ENCODE assay signal across 1 cellular context in genomic region chr7:23100697-23101096, GRCh38.
TF ChIP-seq lines count a peak whose summit lies in the region.

No MANE protein-coding gene starts in this region.

TF ChIP-seq in GM23338, 12 proteins besides CTCF, POLR2A, EP300 and RAD21:
- TF ChIP-seq ZNF462 (CRISPR knock-in tag; IDR thresholded peaks at IDR 0.05), result no peak
- TF ChIP-seq JUNB (IDR thresholded peaks at IDR 0.05; ENCODE audit: unreplicated experiment), result no peak
- TF ChIP-seq EZH2phosphoT487 (IDR thresholded peaks at IDR 0.05; ENCODE audit: unreplicated experiment), result no peak
- no peak for TF ChIP-seq EZH2 (IDR thresholded peaks at IDR 0.05; ENCODE audit: low read depth, unreplicated experiment)
- TF ChIP-seq NANOG (IDR thresholded peaks at IDR 0.05; ENCODE audit: borderline replicate concordance), result no peak
- no peak for TF ChIP-seq CREB1 (CRISPR knock-in tag; IDR thresholded peaks at IDR 0.05; ENCODE audit: low read depth)
- no peak for TF ChIP-seq REST (IDR thresholded peaks at IDR 0.05; ENCODE audit: unreplicated experiment)
- no peak for TF ChIP-seq ZNF331 (CRISPR knock-in tag; IDR thresholded peaks at IDR 0.05; ENCODE audit: low read depth)
- TF ChIP-seq ZNF114 (CRISPR knock-in tag; IDR thresholded peaks at IDR 0.05), result no peak
- no peak for TF ChIP-seq ETS1 (IDR thresholded peaks at IDR 0.05)
- TF ChIP-seq STAT1 (IDR thresholded peaks at IDR 0.05; ENCODE audit: unreplicated experiment), result no peak
- TF ChIP-seq POLR2AphosphoS5 (IDR thresholded peaks at IDR 0.05; ENCODE audit: low read depth), result no peak
TF ChIP-seq in GM23338: peak in this region for 0.
